In the genomic region with DNA sequence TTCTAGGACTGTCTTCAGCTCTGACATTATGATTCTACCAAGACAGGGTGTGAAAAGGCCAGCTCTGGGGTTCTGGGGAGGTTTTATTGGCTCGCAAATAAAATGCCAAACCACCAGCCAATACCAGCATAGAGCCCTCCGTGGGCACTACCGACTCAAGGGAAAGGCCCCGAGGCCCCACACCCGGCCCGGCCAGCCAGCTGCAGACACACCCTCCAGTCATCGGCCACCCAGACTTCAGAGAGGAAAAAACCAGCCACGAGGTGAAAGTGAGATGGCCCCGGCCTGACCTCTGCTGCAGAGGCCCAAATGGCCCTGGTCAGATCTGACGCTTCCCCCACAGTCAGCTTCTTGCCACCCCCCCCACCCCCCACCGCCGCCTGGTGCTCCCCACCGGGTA, we compare ENCODE assay signal across 14 cellular contexts.
A peak's percentile ranks its signal among the peaks of the same experiment; 100 is the strongest.
DNase-seq lines count a peak whose midpoint lies in the region; ATAC-seq and TF ChIP-seq lines count a peak whose summit lies in the region.
"Had no signal": no experiment of that assay in that cellular context is flagged by ENCODE, and none has a peak within 500 bp of the region (broad histone marks: within the 10 kb centered on the region; RNA-seq: fewer than 3 reads in every experiment).

No MANE protein-coding gene starts in this region.

- H3K27ac ChIP-seq in neuronal stem cell (replicated peaks; ENCODE audit: low read length), result no peak overlapping the region
- H3K27ac ChIP-seq in vagina, result peak overlapping the region; percentile 81
- H3K27ac ChIP-seq in endodermal cell (ENCODE audit: low read depth, low read length), result no peak overlapping the region
- H3K27ac ChIP-seq: brain microvascular endothelial cell had no signal

- H2BK15ac ChIP-seq in neuronal stem cell (ENCODE audit: low read length), result no peak overlapping the region

- H3K9ac ChIP-seq in neuronal stem cell (ENCODE audit: low read depth, low read length, poor library complexity) (no peak overlapping the region), endodermal cell (ENCODE audit: extremely low read depth, low read length, poor library complexity, severe bottlenecking) (no peak overlapping the region)

- no peak overlapping the region for H3K4me2 ChIP-seq in neuronal stem cell (ENCODE audit: insufficient read depth, low read length, poor library complexity, severe bottlenecking)

- peak; percentile 48 for DNase-seq in activated naive CD8-positive, alpha-beta T cell treated with anti-CD3 and anti-CD28 coated beads, Interleukin-2, amount 50 U/mL, for 24 hours
- no peak for DNase-seq in activated naive CD8-positive, alpha-beta T cell treated with anti-CD3 and anti-CD28 coated beads for 36 hours
- DNase-seq in neuronal stem cell (ENCODE audit: low spot score) (no peak), vagina (ENCODE audit: extremely low spot score in 2 of 2) (no peak), GM03348 (ENCODE audit: low spot score) (no peak), endodermal cell (no peak), ureter (ENCODE audit: low spot score) (no peak)
- DNase-seq: activated gamma-delta T cell, brain microvascular endothelial cell, Kasumi-1, midbrain, NCI-H2171 had no signal

- H3K9me3 Mint-ChIP-seq in activated naive CD8-positive, alpha-beta T cell treated with anti-CD3 and anti-CD28 coated beads, Interleukin-2, amount 50 U/mL, for 24 hours, result no peaks in the 10 kb centered on the region
- no peaks in the 10 kb centered on the region for H3K9me3 Mint-ChIP-seq in activated naive CD8-positive, alpha-beta T cell treated with anti-CD3 and anti-CD28 coated beads for 36 hours
- no peaks in the 10 kb centered on the region for H3K9me3 Mint-ChIP-seq in endodermal cell
- H3K9me3 Mint-ChIP-seq: T-helper 1 cell treated with Interleukin-12 subunit alpha and Interleukin-12 subunit beta and Interleukin-4 antibody, amounts not matched to agents 30 μg/mL and 1 μg/mL, for 36 hours had no signal

- H3K27me3 ChIP-seq in neuronal stem cell (ENCODE audit: control insufficient read depth in 3 of 3, insufficient read depth in 3 of 3, low read depth in 1 of 3, low read length in 3 of 3), result no peaks in the 10 kb centered on the region
- H3K27me3 ChIP-seq in vagina, result no peaks in the 10 kb centered on the region
- H3K27me3 ChIP-seq in endodermal cell (ENCODE audit: control insufficient read depth, insufficient read depth, low read length, poor library complexity, severe bottlenecking), result no peaks in the 10 kb centered on the region
- H3K27me3 ChIP-seq: brain microvascular endothelial cell had no signal

- peak overlapping the region; percentile 5 for H2BK5ac ChIP-seq in neuronal stem cell (ENCODE audit: low read length)

- intact Hi-C loops in vagina (cut with DNase I), result no loop called here

- no peak overlapping the region for H3K4ac ChIP-seq in neuronal stem cell (ENCODE audit: low read length)

- H3K79me1 ChIP-seq in neuronal stem cell (ENCODE audit: low read depth, low read length), result no peaks in the 10 kb centered on the region

- H2AFZ ChIP-seq in neuronal stem cell (ENCODE audit: low read length), result no peak overlapping the region

- H2AK5ac ChIP-seq in neuronal stem cell (ENCODE audit: low read depth, low read length), result no peak overlapping the region

- H3K18ac ChIP-seq in neuronal stem cell (ENCODE audit: low read length), result peak overlapping the region; percentile 11

- no peak overlapping the region for H3K4me3 Mint-ChIP-seq in activated naive CD8-positive, alpha-beta T cell treated with anti-CD3 and anti-CD28 coated beads, Interleukin-2, amount 50 U/mL, for 24 hours
- no peak overlapping the region for H3K4me3 Mint-ChIP-seq in activated naive CD8-positive, alpha-beta T cell treated with anti-CD3 and anti-CD28 coated beads for 36 hours
- H3K4me3 Mint-ChIP-seq in endodermal cell, result no peak overlapping the region
- H3K4me3 Mint-ChIP-seq: T-helper 1 cell treated with Interleukin-12 subunit alpha and Interleukin-12 subunit beta and Interleukin-4 antibody, amounts not matched to agents 30 μg/mL and 1 μg/mL, for 36 hours had no signal

- no peak for TF ChIP-seq POLR2A in vagina (IDR thresholded peaks at IDR 0.05)

- H4K8ac ChIP-seq in neuronal stem cell (ENCODE audit: low read depth, low read length), result no peak overlapping the region

- no peak overlapping the region for H3K14ac ChIP-seq in neuronal stem cell (ENCODE audit: low read length)

- no CpG with 5 or more reads among the region's 13 CpGs for WGBS in neuronal stem cell (ENCODE audit: extremely low coverage in 2 of 2, insufficient read length in 2 of 2, insufficient replicate concordance in 1 of 2), 2 donors
- WGBS in endodermal cell (ENCODE audit: insufficient coverage in 1 of 2, insufficient read length in 1 of 2), 2 experiments, result 95 to 98% methylated on average over 6 to 11 of the region's 13 CpGs

- H3K27ac Mint-ChIP-seq in activated naive CD8-positive, alpha-beta T cell treated with anti-CD3 and anti-CD28 coated beads, Interleukin-2, amount 50 U/mL, for 24 hours, result peak overlapping the region; percentile 83
- no peak overlapping the region for H3K27ac Mint-ChIP-seq in activated naive CD8-positive, alpha-beta T cell treated with anti-CD3 and anti-CD28 coated beads for 36 hours
- H3K27ac Mint-ChIP-seq in endodermal cell, result no peak overlapping the region
- H3K27ac Mint-ChIP-seq: T-helper 1 cell treated with Interleukin-12 subunit alpha and Interleukin-12 subunit beta and Interleukin-4 antibody, amounts not matched to agents 30 μg/mL and 1 μg/mL, for 36 hours had no signal

- H3K4me1 ChIP-seq in neuronal stem cell (ENCODE audit: control insufficient read depth in 2 of 2, insufficient read depth in 1 of 2, low read depth in 1 of 2, low read length in 2 of 2), result peaks cover 0 to 6% of the 10 kb centered on the region in 2 donors
- peaks cover 30% of the 10 kb centered on the region for H3K4me1 ChIP-seq in vagina
- H3K4me1 ChIP-seq in endodermal cell (ENCODE audit: control insufficient read depth, insufficient read depth, low read length), result no peaks in the 10 kb centered on the region

- H3K4me3 ChIP-seq in neuronal stem cell (ENCODE audit: low read length in 2 of 2) (no peak overlapping the region), vagina (no peak overlapping the region), endodermal cell (ENCODE audit: low read length) (no peak overlapping the region)

- H3K27me3 Mint-ChIP-seq in activated naive CD8-positive, alpha-beta T cell treated with anti-CD3 and anti-CD28 coated beads, Interleukin-2, amount 50 U/mL, for 24 hours, result no peaks in the 10 kb centered on the region
- H3K27me3 Mint-ChIP-seq in activated naive CD8-positive, alpha-beta T cell treated with anti-CD3 and anti-CD28 coated beads for 36 hours, result no peaks in the 10 kb centered on the region
- H3K27me3 Mint-ChIP-seq in endodermal cell (ENCODE audit: insufficient read depth), result no peaks in the 10 kb centered on the region

- no peak overlapping the region for H3K23ac ChIP-seq in neuronal stem cell (ENCODE audit: low read depth, low read length, poor library complexity)

- peak; percentile 34 for ATAC-seq in activated naive CD8-positive, alpha-beta T cell treated with anti-CD3 and anti-CD28 coated beads, Interleukin-2, amount 50 U/mL, for 24 hours
- ATAC-seq in esophagus mucosa, result peak; percentile 38

- H3K36me3 ChIP-seq in neuronal stem cell (replicated peaks in 1 of 2; ENCODE audit: control insufficient read depth in 2 of 2, insufficient read depth in 2 of 2, low read length in 2 of 2), result no peaks in the 10 kb centered on the region
- H3K36me3 ChIP-seq in vagina, result no peaks in the 10 kb centered on the region
- no peaks in the 10 kb centered on the region for H3K36me3 ChIP-seq in endodermal cell (ENCODE audit: control insufficient read depth, insufficient read depth, low read length)
- H3K36me3 ChIP-seq: brain microvascular endothelial cell had no signal

- H3K4me1 Mint-ChIP-seq in activated naive CD8-positive, alpha-beta T cell treated with anti-CD3 and anti-CD28 coated beads, Interleukin-2, amount 50 U/mL, for 24 hours, result peaks cover 35% of the 10 kb centered on the region
- H3K4me1 Mint-ChIP-seq in activated naive CD8-positive, alpha-beta T cell treated with anti-CD3 and anti-CD28 coated beads for 36 hours, result peaks cover 8% of the 10 kb centered on the region
- H3K4me1 Mint-ChIP-seq in endodermal cell, result peaks cover 4% of the 10 kb centered on the region

- H3K9me3 ChIP-seq in neuronal stem cell (replicated peaks in 1 of 2; ENCODE audit: control insufficient read depth in 2 of 2, insufficient read depth in 1 of 2, low read depth in 1 of 2, low read length in 2 of 2), result no peaks in the 10 kb centered on the region
- no peaks in the 10 kb centered on the region for H3K9me3 ChIP-seq in vagina
- H3K9me3 ChIP-seq in endodermal cell (ENCODE audit: control insufficient read depth, low read length), result no peaks in the 10 kb centered on the region

- no peak overlapping the region for H2BK120ac ChIP-seq in neuronal stem cell (ENCODE audit: low read depth, low read length)

- H4K91ac ChIP-seq in neuronal stem cell (ENCODE audit: low read depth, low read length, poor library complexity), result no peak overlapping the region

- H3K36me3 Mint-ChIP-seq in activated naive CD8-positive, alpha-beta T cell treated with anti-CD3 and anti-CD28 coated beads, Interleukin-2, amount 50 U/mL, for 24 hours (ENCODE audit: low read depth), result no peaks in the 10 kb centered on the region
- no peaks in the 10 kb centered on the region for H3K36me3 Mint-ChIP-seq in activated naive CD8-positive, alpha-beta T cell treated with anti-CD3 and anti-CD28 coated beads for 36 hours
- no peaks in the 10 kb centered on the region for H3K36me3 Mint-ChIP-seq in endodermal cell (ENCODE audit: low read depth)

- no peak for TF ChIP-seq CTCF in vagina (IDR thresholded peaks at IDR 0.05)
- TF ChIP-seq CTCF in endodermal cell (conservative IDR thresholded peaks at IDR 0.05), result no peak

- no peak overlapping the region for H2BK12ac ChIP-seq in neuronal stem cell (ENCODE audit: low read length)
